ENCODE assay signal across 16 cellular contexts in the genomic region with DNA sequence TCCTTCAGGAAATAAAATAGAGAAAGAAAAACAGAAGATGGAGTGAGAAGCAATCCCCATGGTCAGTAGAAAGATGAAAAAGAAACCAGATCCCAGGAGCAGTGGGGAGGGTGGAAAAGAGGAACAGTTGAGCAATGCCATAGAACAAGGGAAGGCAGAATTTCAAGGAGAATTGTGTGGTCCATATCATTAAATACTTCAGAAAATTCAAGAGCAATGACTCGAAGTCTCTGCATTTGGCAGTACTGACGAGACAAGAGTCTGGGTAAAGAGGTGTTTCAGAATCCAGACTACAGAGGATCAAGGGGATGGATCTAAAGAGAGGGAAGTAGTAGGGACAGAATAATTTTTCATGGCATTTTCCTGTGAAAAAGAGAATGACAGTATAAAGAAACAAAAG.
A peak's percentile ranks its signal among the peaks of the same experiment; 100 is the strongest.
DNase-seq lines count a peak whose midpoint lies in the region; TF ChIP-seq lines count a peak whose summit lies in the region.
"Had no signal": no experiment of that assay in that cellular context is flagged by ENCODE, and none has a peak within 500 bp of the region (broad histone marks: within the 10 kb centered on the region; RNA-seq: fewer than 3 reads in every experiment).

No MANE protein-coding gene starts in this region.

- H4K5ac ChIP-seq in H9 (ENCODE audit: insufficient read length, low read depth, low read length): no peak overlapping the region

- intact Hi-C loops in activated naive CD4-positive, alpha-beta T cell treated with anti-CD3 and anti-CD28 coated beads for 36 hours (cut with micrococcal nuclease): no loop called here

- no peaks in the 10 kb centered on the region for H3K23me2 ChIP-seq in H9 (ENCODE audit: insufficient read length, low read depth, low read length, poor library complexity, severe bottlenecking)

- no peak overlapping the region for H2BK120ac ChIP-seq in H9 (ENCODE audit: low read depth, low read length, poor library complexity, severe bottlenecking)

- H3K23ac ChIP-seq in H9 (ENCODE audit: insufficient read length, low read depth, low read length): no peak overlapping the region

- CTCF ChIA-PET in activated naive CD4-positive, alpha-beta T cell treated with anti-CD3 and anti-CD28 coated beads for 36 hours (lab: Charles Lee): no interaction called here

- H2BK5ac ChIP-seq in H9 (ENCODE audit: insufficient read length, low read length): no peak overlapping the region

- H3K9me3 ChIP-seq in H9 (ENCODE audit: control insufficient read depth, low read depth, low read length): no peaks in the 10 kb centered on the region
- H3K9me3 ChIP-seq: Caco-2 had no signal

- H3K4me1 Mint-ChIP-seq in HFFc6 (ENCODE audit: low read depth): peaks cover 9% of the 10 kb centered on the region
- H3K4me1 Mint-ChIP-seq in activated naive CD4-positive, alpha-beta T cell treated with anti-CD3 and anti-CD28 coated beads for 36 hours (ENCODE audit: low read depth): no peaks in the 10 kb centered on the region
- H3K4me1 Mint-ChIP-seq in H9: peaks cover 0 to 5% of the 10 kb centered on the region in 2 experiments; a peak in 3 of 4 replicates

- H3K79me1 ChIP-seq in H9 (ENCODE audit: insufficient read depth, low read depth, low read length, poor library complexity, severe bottlenecking): no peaks in the 10 kb centered on the region

- H2AK5ac ChIP-seq in H9 (ENCODE audit: insufficient read length, low read length): no peak overlapping the region

- no peak overlapping the region for H2BK12ac ChIP-seq in H9 (ENCODE audit: insufficient read length, low read depth, low read length)

- peak; percentile 14 for DNase-seq in AG20443 (ENCODE audit: low spot score)
- no peak for DNase-seq in HFFc6
- peak; percentile 10 for DNase-seq in amniotic epithelial cell (ENCODE audit: low read depth)
- peak; percentile 13 for DNase-seq in kidney tubule cell (ENCODE audit: low spot score)
- no peak for DNase-seq in activated naive CD4-positive, alpha-beta T cell treated with anti-CD3 and anti-CD28 coated beads for 36 hours
- DNase-seq in H9: no peak
- no peak for DNase-seq in DMS153 (lab: John Stamatoyannopoulos, UW)
- DNase-seq: AML-193; Caco-2; CD4-positive, alpha-beta T cell; DMS79; GF-D8; GOT3; H7 had no signal

- WGBS in H9 (ENCODE audit: extremely low coverage, insufficient read length, low lambda C conversion rate): no CpG with 5 or more reads among the region's 2 CpGs

- H3K18ac ChIP-seq in H9 (ENCODE audit: insufficient read length, low read depth, low read length): no peak overlapping the region

- H3K4me1 ChIP-seq in H9 (ENCODE audit: insufficient read depth, low read length): no peaks in the 10 kb centered on the region
- H3K4me1 ChIP-seq: Caco-2 had no signal

- H3K79me2 ChIP-seq in H9 (ENCODE audit: insufficient read depth, low read length): no peaks in the 10 kb centered on the region

- no peak overlapping the region for H3K4ac ChIP-seq in H9 (ENCODE audit: low read depth, low read length)

- peak overlapping the region; percentile 7 for H3K4me3 Mint-ChIP-seq in HFFc6
- H3K4me3 Mint-ChIP-seq in activated naive CD4-positive, alpha-beta T cell treated with anti-CD3 and anti-CD28 coated beads for 36 hours: no peak overlapping the region
- no peak overlapping the region for H3K4me3 Mint-ChIP-seq in H9
- H3K4me3 Mint-ChIP-seq: CD4-positive, alpha-beta T cell had no signal

- H3K27me3 Mint-ChIP-seq in HFFc6 (ENCODE audit: insufficient read depth) (no peaks in the 10 kb centered on the region; the same call in 1 of the 2 replicates), H9 (ENCODE audit: low read depth) (no peaks in the 10 kb centered on the region)
- H3K27me3 Mint-ChIP-seq in activated naive CD4-positive, alpha-beta T cell treated with anti-CD3 and anti-CD28 coated beads for 36 hours (ENCODE audit: low read depth): no peaks in the 10 kb centered on the region
- H3K27me3 Mint-ChIP-seq: CD4-positive, alpha-beta T cell had no signal

- no peak overlapping the region for H3K4me2 ChIP-seq in H9 (ENCODE audit: insufficient read depth, insufficient read length, low read length)

- no peak overlapping the region for H2BK20ac ChIP-seq in H9 (ENCODE audit: low read depth, low read length, poor library complexity, severe bottlenecking)

- TF ChIP-seq CTCF in HFFc6 (IDR thresholded peaks at IDR 0.05) (no peak), H9 (conservative IDR thresholded peaks at IDR 0.05) (no peak)

- H3K14ac ChIP-seq in H9 (ENCODE audit: insufficient read depth, low read length): no peak overlapping the region

- no peaks in the 10 kb centered on the region for H3K36me3 Mint-ChIP-seq in HFFc6 (ENCODE audit: low read depth)
- no peaks in the 10 kb centered on the region for H3K36me3 Mint-ChIP-seq in activated naive CD4-positive, alpha-beta T cell treated with anti-CD3 and anti-CD28 coated beads for 36 hours (ENCODE audit: low read depth)
- H3K36me3 Mint-ChIP-seq in H9 (ENCODE audit: insufficient read depth in 1 of 3, low read depth in 3 of 3): no peaks in the 10 kb centered on the region; a peak in 1 of 7 replicates

- H3K56ac ChIP-seq in H9 (ENCODE audit: insufficient read length, low read depth, low read length): no peak overlapping the region

- H3K27ac Mint-ChIP-seq in HFFc6 (peak overlapping the region; percentile 51), H9 (no peak overlapping the region; a peak in 1 of 7 replicates)
- H3K27ac Mint-ChIP-seq in activated naive CD4-positive, alpha-beta T cell treated with anti-CD3 and anti-CD28 coated beads for 36 hours: no peak overlapping the region
- H3K27ac Mint-ChIP-seq: CD4-positive, alpha-beta T cell had no signal

- H3K27ac ChIP-seq in H9 (ENCODE audit: insufficient read length, low read depth, low read length): no peak overlapping the region
- H3K27ac ChIP-seq: C4-2B, HL-60 had no signal

- H3K27me3 ChIP-seq in H9 (ENCODE audit: insufficient read depth, low read length): no peaks in the 10 kb centered on the region

- no peaks in the 10 kb centered on the region for H4K20me1 ChIP-seq in H9 (ENCODE audit: control insufficient read depth, insufficient read depth, insufficient read length)

- no peak overlapping the region for H2BK15ac ChIP-seq in H9 (ENCODE audit: low read depth, low read length)

- H3K9ac ChIP-seq in H9 (ENCODE audit: extremely low read depth, insufficient read length, low read length): no peak overlapping the region

- H2AFZ ChIP-seq in H9 (ENCODE audit: low read length): no peak overlapping the region

- no peak overlapping the region for H3T11ph ChIP-seq in H9 (ENCODE audit: low read length)

- no peak overlapping the region for H4K8ac ChIP-seq in H9 (replicated peaks; ENCODE audit: insufficient read length, low read depth, low read length)

- no peak overlapping the region for H4K91ac ChIP-seq in H9 (ENCODE audit: insufficient read length, low read depth, low read length)

- H3K9me3 Mint-ChIP-seq in HFFc6 (no peaks in the 10 kb centered on the region), H9 (no peaks in the 10 kb centered on the region; a peak in 1 of 5 replicates)
- H3K9me3 Mint-ChIP-seq in activated naive CD4-positive, alpha-beta T cell treated with anti-CD3 and anti-CD28 coated beads for 36 hours: no peaks in the 10 kb centered on the region

Comparison
In these comparisons a context has a peak if more than half of its experiments do, and no peak if none do; other contexts are left out.
1. DNase-seq: peak in AG20443 (single experiment), amniotic epithelial cell (single experiment) and kidney tubule cell (single experiment); none in HFFc6 (single experiment), activated naive CD4-positive, alpha-beta T cell treated with anti-CD3 and anti-CD28 coated beads for 36 hours (single experiment), H9 (single experiment) and DMS153 (single experiment).